ENCODE assay signal across 2 cellular contexts in the genomic region with DNA sequence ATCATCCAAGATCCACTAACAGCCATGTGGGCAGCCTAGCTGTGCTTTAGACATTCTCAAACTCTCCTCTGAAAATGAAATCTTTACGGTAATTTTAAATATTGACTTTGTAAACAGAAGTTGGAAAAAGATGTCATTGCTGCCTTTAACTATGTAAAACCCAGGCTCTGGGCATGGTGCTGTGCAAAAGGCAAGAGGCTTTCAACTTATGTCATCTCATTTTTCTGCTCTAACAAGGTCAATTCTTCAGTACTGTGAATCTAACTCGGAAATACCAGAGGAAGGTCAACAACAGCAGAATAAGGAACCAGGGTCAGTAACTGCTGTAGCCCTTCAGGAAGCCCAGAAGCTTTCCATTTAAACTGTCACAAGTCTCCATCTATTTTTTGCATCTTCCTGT.
TF ChIP-seq lines count a peak whose summit lies in the region.

No MANE protein-coding gene starts in this region.

TF ChIP-seq in H1, 55 proteins besides CTCF, POLR2A, EP300 and RAD21 (continued from another document):
- TF ChIP-seq RFX5 (IDR thresholded peaks at IDR 0.05; ENCODE audit: borderline replicate concordance, low read depth, low read length) (no peak), POU5F1 (IDR thresholded peaks at IDR 0.05; ENCODE audit: low read depth, low read length) (no peak), SIN3A (conservative IDR thresholded peaks at IDR 0.05 in 1 of 2, IDR thresholded peaks at IDR 0.05 in 1 of 2; ENCODE audit: low read depth in 1 of 2, low read length in 2 of 2) (no peak), JUND (IDR thresholded peaks at IDR 0.05; ENCODE audit: low read length) (no peak), SP4 (IDR thresholded peaks at IDR 0.05; ENCODE audit: low read length) (no peak), CHD2 (IDR thresholded peaks at IDR 0.05; ENCODE audit: low read length) (no peak), CTBP2 (IDR thresholded peaks at IDR 0.05; ENCODE audit: borderline replicate concordance, insufficient read depth, insufficient read length, low read length) (no peak), CHD1 (IDR thresholded peaks at IDR 0.05; ENCODE audit: low read depth, low read length) (no peak), KDM5A (IDR thresholded peaks at IDR 0.05; ENCODE audit: low read length) (no peak), ZNF274 (IDR thresholded peaks at IDR 0.05; ENCODE audit: borderline replicate concordance, extremely low read depth, low read length) (no peak), TEAD4 (IDR thresholded peaks at IDR 0.05; ENCODE audit: low read depth, low read length) (no peak)

TF ChIP-seq in SK-N-SH treated with all-trans-retinoic acid at 6 μM for 48 hours, 23 proteins besides CTCF, POLR2A, EP300 and RAD21 (continued from another document):
- TF ChIP-seq PATZ1 (CRISPR knock-in tag; IDR thresholded peaks at IDR 0.05; ENCODE audit: borderline replicate concordance) (no peak), CSDC2 (CRISPR knock-in tag; IDR thresholded peaks at IDR 0.05) (no peak), BACH2 (CRISPR knock-in tag; IDR thresholded peaks at IDR 0.05; ENCODE audit: borderline replicate concordance) (no peak), TOX (CRISPR knock-in tag; IDR thresholded peaks at IDR 0.05; ENCODE audit: borderline replicate concordance) (no peak), POU6F1 (CRISPR knock-in tag; IDR thresholded peaks at IDR 0.05; ENCODE audit: borderline replicate concordance, low read depth) (no peak), ZC3H10 (CRISPR knock-in tag; IDR thresholded peaks at IDR 0.05) (no peak), ESRRG (CRISPR knock-in tag; IDR thresholded peaks at IDR 0.05) (no peak), CREB5 (CRISPR knock-in tag; IDR thresholded peaks at IDR 0.05; ENCODE audit: low read depth) (no peak), GLIS3 (CRISPR knock-in tag; IDR thresholded peaks at IDR 0.05) (no peak), RARB (CRISPR knock-in tag; IDR thresholded peaks at IDR 0.05) (no peak), OSR1 (CRISPR knock-in tag; IDR thresholded peaks at IDR 0.05) (no peak), TSHZ2 (CRISPR knock-in tag; IDR thresholded peaks at IDR 0.05) (no peak), ISL1 (CRISPR knock-in tag; IDR thresholded peaks at IDR 0.05) (no peak), ZFP30 (CRISPR knock-in tag; IDR thresholded peaks at IDR 0.05) (no peak), SNAI2 (CRISPR knock-in tag; IDR thresholded peaks at IDR 0.05) (no peak)
